23 cellular contexts compared by ENCODE assay signal in the genomic region with DNA sequence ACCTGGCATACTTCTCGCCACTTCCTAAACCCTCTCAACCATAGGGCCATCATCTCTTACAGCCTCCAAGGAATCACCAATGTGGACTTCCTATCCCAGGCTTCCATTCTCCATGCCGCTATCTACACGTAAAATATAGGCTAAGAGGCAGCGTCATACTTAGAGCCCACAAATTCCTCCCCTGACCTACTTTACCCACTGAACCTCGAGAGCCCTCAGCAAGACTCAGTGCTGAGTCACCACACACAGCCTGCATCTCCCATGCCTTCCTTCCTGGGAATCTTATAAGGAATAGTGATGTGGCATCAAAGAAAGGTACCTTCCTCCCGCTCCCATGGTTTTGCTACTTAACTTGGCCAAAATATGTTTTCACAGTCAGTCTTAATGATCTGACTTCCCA.
DNase-seq lines count a peak whose midpoint lies in the region; ATAC-seq and TF ChIP-seq lines count a peak whose summit lies in the region.
"Had no signal": no experiment of that assay in that cellular context is flagged by ENCODE, and none has a peak within 500 bp of the region (broad histone marks: within the 10 kb centered on the region; RNA-seq: fewer than 3 reads in every experiment).

No MANE protein-coding gene starts in this region.

- no peaks in the 10 kb centered on the region for H3K4me1 ChIP-seq in lower lobe of right lung
- H3K4me1 ChIP-seq: A549, parathyroid adenoma had no signal

- DNase-seq in ACHN = peak; percentile 91
- DNase-seq in HS-5 (ENCODE audit: low read depth) = peak; percentile 65
- DNase-seq in brain microvascular endothelial cell = peak; percentile 76
- DNase-seq in lower lobe of right lung = no peak
- no peak for DNase-seq in GM13977 (ENCODE audit: low spot score)
- no peak for DNase-seq in mucosa of gallbladder (ENCODE audit: low spot score)
- DNase-seq: activated CD4-positive, alpha-beta T cell treated with anti-CD3 and anti-CD28 coated beads, Interleukin-2, amount 10 ng/mL, durations not matched to agents 7 days and 5 days; activated CD8-positive, alpha-beta memory T cell treated with anti-CD3 and anti-CD28 coated beads, Interleukin-2, amount 50 U/mL, for 4 hours; activated gamma-delta T cell treated with Interleukin-2 at 50 U/mL for 16 hours; amniotic stem cell; central memory CD4-positive, alpha-beta T cell; effector CD4-positive, alpha-beta T cell; esophagus squamous epithelium; Kasumi-1; NCI-H1105 treated with DMSO at 0.1 percent for 48 hours; NCI-H2171 treated with DMSO at 0.1 percent for 48 hours; SHP77 treated with DMSO at 0.1 percent for 48 hours; stimulated activated naive CD8-positive, alpha-beta T cell treated with anti-CD3 and anti-CD28 coated beads, Interleukin-15, amount 100 ng/mL, for 72 hours; T-cell had no signal

- in situ Hi-C loops in ACHN (cut with HindIII; ENCODE audit: low pct_ligation_motif_present, low pct_unique_long_range_greater_than_20kb, low sequenced_read_pairs) (no loop called here), brain microvascular endothelial cell (cut with HindIII; ENCODE audit: low pct_ligation_motif_present, low sequenced_read_pairs) (no loop called here), GM13977 (cut with MboI; ENCODE audit: low pct_unique_long_range_greater_than_20kb, low sequenced_read_pairs, unreplicated experiment) (no loop called here)

- TF ChIP-seq CTCF in brain microvascular endothelial cell (IDR thresholded peaks at IDR 0.05; ENCODE audit: low read depth, low read length, missing control alignments) (no peak), lower lobe of right lung (IDR thresholded peaks at IDR 0.05) (no peak), GM13977 (IDR thresholded peaks at IDR 0.05; ENCODE audit: extremely low read depth, insufficient read depth, missing control alignments) (no peak)

- no peaks in the 10 kb centered on the region for H3K36me3 ChIP-seq in brain microvascular endothelial cell (replicated peaks)
- H3K36me3 ChIP-seq in lower lobe of right lung = no peaks in the 10 kb centered on the region
- H3K36me3 ChIP-seq: esophagus squamous epithelium had no signal

- H3K27ac ChIP-seq in brain microvascular endothelial cell = no peak overlapping the region
- H3K27ac ChIP-seq in lower lobe of right lung = no peak overlapping the region
- H3K27ac ChIP-seq: A549, esophagus squamous epithelium, parathyroid adenoma had no signal

- H3K4me3 ChIP-seq in brain microvascular endothelial cell (ENCODE audit: low read depth, low read length) (no peak overlapping the region), lower lobe of right lung (no peak overlapping the region)
- H3K4me3 ChIP-seq: A549, esophagus squamous epithelium had no signal

- intact Hi-C loops in lower lobe of right lung (cut with DNase I) = no loop called here

- no peaks in the 10 kb centered on the region for H3K27me3 ChIP-seq in brain microvascular endothelial cell (replicated peaks)
- H3K27me3 ChIP-seq in lower lobe of right lung (ENCODE audit: low read depth) = no peaks in the 10 kb centered on the region
- H3K27me3 ChIP-seq: esophagus squamous epithelium had no signal

- ATAC-seq in lower lobe of right lung = peak; percentile 73 to 81
- no peak for ATAC-seq in GM21381 (IDR thresholded peaks at IDR 0.05; ENCODE audit: unreplicated experiment)
- no peak for ATAC-seq in HG03135 (IDR thresholded peaks at IDR 0.05; ENCODE audit: unreplicated experiment)
- ATAC-seq: A549; stimulated activated naive CD8-positive, alpha-beta T cell treated with anti-CD3 and anti-CD28 coated beads, Interleukin-15, amount 100 ng/mL, for 72 hours; T-cell had no signal

- H3K9me3 ChIP-seq in lower lobe of right lung = no peaks in the 10 kb centered on the region
- H3K9me3 ChIP-seq: A549, esophagus squamous epithelium had no signal

Comparison
In these comparisons a context has a peak if more than half of its experiments do, and no peak if none do; other contexts are left out.
1. DNase-seq: peak in ACHN (single experiment), HS-5 (single experiment) and brain microvascular endothelial cell (single experiment); none in lower lobe of right lung (single experiment), GM13977 (single experiment) and mucosa of gallbladder (single experiment).
2. ATAC-seq: peak in lower lobe of right lung (2 of 2); none in GM21381 (single experiment) and HG03135 (single experiment).